Comparison of ENCODE assay signal across 9 cellular contexts in the genomic region with DNA sequence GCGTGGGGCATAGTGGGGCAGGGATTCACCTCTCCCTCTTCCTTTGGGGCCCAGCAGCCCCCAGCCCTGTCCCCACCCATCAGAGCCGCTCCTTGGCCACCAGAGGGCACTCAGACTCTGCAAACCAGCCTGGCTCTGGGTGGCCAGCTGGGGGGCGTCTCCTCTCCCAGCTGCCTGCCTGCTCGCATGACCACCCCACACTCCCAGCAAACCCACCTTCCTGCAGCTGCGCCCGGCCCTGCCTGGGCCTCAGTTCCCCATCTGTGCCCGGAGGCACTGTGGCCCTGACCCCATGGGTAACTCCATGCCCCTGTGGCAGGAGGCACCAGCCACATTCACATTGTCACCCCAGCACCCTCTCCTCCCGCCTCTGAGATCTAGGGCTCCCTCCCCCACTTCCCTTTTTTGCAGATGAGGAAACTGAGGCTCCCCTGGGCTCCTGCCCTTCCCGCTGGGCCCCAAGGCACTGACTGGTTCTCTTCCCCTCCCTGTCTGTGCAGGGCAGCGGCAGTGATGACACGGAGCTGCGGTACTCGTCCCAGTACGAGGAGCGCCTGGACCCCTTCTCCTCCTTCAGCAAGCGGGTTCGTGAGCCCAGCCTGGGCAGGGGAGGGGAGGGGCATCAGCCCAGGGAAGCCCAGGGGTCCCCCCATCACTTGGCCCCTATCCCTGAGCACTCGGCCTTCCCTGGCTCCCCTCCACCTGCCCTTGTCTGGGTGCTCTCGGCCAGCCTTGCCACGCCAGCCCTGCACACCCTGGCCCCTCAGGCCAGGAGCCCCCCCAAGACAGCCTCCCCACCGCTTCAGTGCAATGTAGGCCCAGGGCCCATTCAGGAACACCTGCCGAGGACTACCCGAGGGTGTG. TPM values are rescaled to one million over a fixed set of nuclear protein-coding genes. Genes with fewer than 3 reads are reported as not detected.
DNase-seq lines count a peak whose midpoint lies in the region; ATAC-seq and TF ChIP-seq lines count a peak whose summit lies in the region.
"Had no signal": no experiment of that assay in that cellular context is flagged by ENCODE, and none has a peak within 500 bp of the region (broad histone marks: within the 10 kb centered on the region; RNA-seq: fewer than 3 reads in every experiment).

No MANE protein-coding gene starts in this region.

- H3K9ac ChIP-seq in IMR-90 (ENCODE audit: low read depth, low read length) = no peak overlapping the region

- H3K4me1 Mint-ChIP-seq in CD4-positive, CD25-positive, alpha-beta regulatory T cell = peaks cover 0 to 9% (median 2%) of the 10 kb centered on the region in 4 donors
- H3K4me1 Mint-ChIP-seq in activated naive CD8-positive, alpha-beta T cell treated with anti-CD3 and anti-CD28 coated beads for 36 hours = peaks cover 4% of the 10 kb centered on the region

- no peak overlapping the region for H3K4me3 ChIP-seq in CD4-positive, CD25-positive, alpha-beta regulatory T cell (ENCODE audit: low read depth, low read length)
- H3K4me3 ChIP-seq in IMR-90 (ENCODE audit: insufficient read depth, low read depth, low read length) (no peak overlapping the region), heart right ventricle (no peak overlapping the region), gastrocnemius medialis (no peak overlapping the region)
- H3K4me3 ChIP-seq: SK-N-MC had no signal

- CTCF ChIA-PET in IMR-90 (lab: Yijun Ruan, JAX) = interaction anchor here (1.5 kb wide), 1 partner anchor 10 kb away, joined by 3 read pairs; no protein-coding TSS in a partner anchor

- H3K4me1 ChIP-seq in CD4-positive, CD25-positive, alpha-beta regulatory T cell (ENCODE audit: control insufficient read depth, insufficient read depth, low read length, poor library complexity, severe bottlenecking) = peaks cover 9% of the 10 kb centered on the region
- H3K4me1 ChIP-seq in IMR-90 (ENCODE audit: control insufficient read depth, insufficient read depth, low read length) (no peaks in the 10 kb centered on the region; the same call in 1 of the 2 replicates), heart right ventricle (peaks cover 0 to 12% (median 1%) of the 10 kb centered on the region in 9 donors), gastrocnemius medialis (peaks cover 0 to 6% of the 10 kb centered on the region in 2 donors)

- TF ChIP-seq POLR2A in IMR-90 (IDR thresholded peaks at IDR 0.05; ENCODE audit: low read depth, low read length) = no peak
- peak; percentile 27; the same call in 1 of the 2 replicates for TF ChIP-seq POLR2A in Raji (IDR thresholded peaks at IDR 0.05; ENCODE audit: insufficient read depth, low read depth, low read length)
- no peak for TF ChIP-seq POLR2A in gastrocnemius medialis (IDR thresholded peaks at IDR 0.05)

- no peaks in the 10 kb centered on the region for H4K20me1 ChIP-seq in IMR-90 (ENCODE audit: insufficient read depth, low read length)

- no peak overlapping the region; the same call in 1 of the 2 replicates for H3K4me2 ChIP-seq in IMR-90 (ENCODE audit: low read depth, low read length)

- H3K4me3 Mint-ChIP-seq in CD4-positive, CD25-positive, alpha-beta regulatory T cell = no peak overlapping the region
- no peak overlapping the region for H3K4me3 Mint-ChIP-seq in activated naive CD8-positive, alpha-beta T cell treated with anti-CD3 and anti-CD28 coated beads for 36 hours

- H3K4ac ChIP-seq in IMR-90 (ENCODE audit: low read depth, low read length) = no peak overlapping the region

- peak; percentile 65 to 80 for ATAC-seq in CD4-positive, CD25-positive, alpha-beta regulatory T cell (ENCODE audit: low read depth in 2 of 2)
- ATAC-seq in GM19351 (IDR thresholded peaks at IDR 0.05; ENCODE audit: unreplicated experiment) (peak; percentile 83), IMR-90 (ENCODE audit: low read depth) (peak; percentile 93), heart right ventricle (peak; percentile 65 to 90 (median 82)), gastrocnemius medialis (peak; percentile 56 to 82)

- BruUV-seq in IMR-90 (replicated peaks; lab: Mats Ljungman, UMichigan) = no TSS peak

- peaks cover 5% of the 10 kb centered on the region for H3K27me3 Mint-ChIP-seq in CD4-positive, CD25-positive, alpha-beta regulatory T cell
- H3K27me3 Mint-ChIP-seq in activated naive CD8-positive, alpha-beta T cell treated with anti-CD3 and anti-CD28 coated beads for 36 hours = peaks cover 2% of the 10 kb centered on the region

- peak; percentile 92 for TF ChIP-seq RAD21 in IMR-90 (IDR thresholded peaks at IDR 0.05; ENCODE audit: low read length)

- dilution Hi-C loops in IMR-90 (cut with HindIII; ENCODE audit: low sequenced_read_pairs, unreplicated experiment) = no loop called here

- in situ Hi-C loops in IMR-90 (cut with MboI; ENCODE audit: low sequenced_read_pairs) = loop anchor here (5.0 kb wide), 1 partner anchor 113 kb away; no protein-coding TSS in a partner anchor
- in situ Hi-C loops in gastrocnemius medialis (cut with MboI; ENCODE audit: low sequenced_read_pairs in 4 of 4) = loop anchor here (5.0 to 10.0 kb wide), 2 partner anchors 113 to 595 kb away; no protein-coding TSS in a partner anchor

- H3K27ac ChIP-seq in CD4-positive, CD25-positive, alpha-beta regulatory T cell (ENCODE audit: insufficient read depth, low read length, poor library complexity, severe bottlenecking) = no peak overlapping the region
- H3K27ac ChIP-seq in IMR-90 (ENCODE audit: insufficient read depth, low read length) (no peak overlapping the region), heart right ventricle (no peak overlapping the region), gastrocnemius medialis (no peak overlapping the region)
- H3K27ac ChIP-seq: SK-N-MC had no signal

- H4K91ac ChIP-seq in IMR-90 (ENCODE audit: insufficient read depth, low read depth, low read length) = no peak overlapping the region

- intact Hi-C loops in IMR-90 (cut with micrococcal nuclease) (loop anchor here (1.0 kb wide), 1 partner anchor 111 kb away; no protein-coding TSS in a partner anchor), heart right ventricle (cut with DNase I) (loop anchor here in 7 of 10 donors (1.0 to 10.0 kb wide), 7 partner anchors 111 to 1405 kb away; partner anchors contain the start of genes ALKBH4 (in 1 of the 7), LRWD1 (in 1 of the 7) and SRRT (in 1 of the 7)), gastrocnemius medialis (cut with DNase I; ENCODE audit: low total_unique reads) (loop anchor here (1.0 to 10.0 kb wide), 2 partner anchors 111 to 915 kb away; partner anchors contain the start of gene COL26A1)

- H3K27ac Mint-ChIP-seq in CD4-positive, CD25-positive, alpha-beta regulatory T cell = no peak overlapping the region
- H3K27ac Mint-ChIP-seq in activated naive CD8-positive, alpha-beta T cell treated with anti-CD3 and anti-CD28 coated beads for 36 hours = no peak overlapping the region

- H4K5ac ChIP-seq in IMR-90 (ENCODE audit: low read depth, low read length) = no peak overlapping the region

- 38% methylated on average over 4 of the region's 23 CpGs; no CpG with 5 or more reads in 1 of the 2 experiments for WGBS in IMR-90 (ENCODE audit: extremely low coverage in 2 of 2, insufficient read length in 1 of 2), 2 experiments
- WGBS in heart right ventricle, 2 donors = 58 to 64% methylated on average over 21 to 23 of the region's 23 CpGs

- H3K23ac ChIP-seq in IMR-90 (ENCODE audit: low read depth, low read length) = no peak overlapping the region

- H2AFZ ChIP-seq in IMR-90 (replicated peaks; ENCODE audit: low read length, poor library complexity) = peak overlapping the region; percentile 84

- no peaks in the 10 kb centered on the region for H3K36me3 ChIP-seq in CD4-positive, CD25-positive, alpha-beta regulatory T cell (ENCODE audit: control insufficient read depth, insufficient read depth, low read length)
- H3K36me3 ChIP-seq in IMR-90 (ENCODE audit: control insufficient read depth, insufficient read depth, low read length) (no peaks in the 10 kb centered on the region), heart right ventricle (no peaks in the 10 kb centered on the region), gastrocnemius medialis (no peaks in the 10 kb centered on the region)

- no peaks in the 10 kb centered on the region for H3K36me3 Mint-ChIP-seq in CD4-positive, CD25-positive, alpha-beta regulatory T cell
- H3K36me3 Mint-ChIP-seq in activated naive CD8-positive, alpha-beta T cell treated with anti-CD3 and anti-CD28 coated beads for 36 hours = no peaks in the 10 kb centered on the region

- H2AK5ac ChIP-seq in IMR-90 (ENCODE audit: low read depth, low read length) = 0 out of 2 replicates have a peak overlapping the region, but pooled peaks have one; percentile 10

- H2BK5ac ChIP-seq in IMR-90 (ENCODE audit: low read depth, low read length, poor library complexity, severe bottlenecking) = no peak overlapping the region

- peak; percentile 42 to 62 (median 59) for DNase-seq in CD4-positive, CD25-positive, alpha-beta regulatory T cell
- peak; percentile 55 for DNase-seq in IMR-90
- peak; percentile 69 for DNase-seq in activated naive CD8-positive, alpha-beta T cell treated with anti-CD3 and anti-CD28 coated beads for 36 hours
- DNase-seq in heart right ventricle = peak; percentile 36 to 48
- peak in 1 of 2 donors; percentile 37 for DNase-seq in gastrocnemius medialis
- no peak for DNase-seq in mesenteric fat pad (ENCODE audit: low spot score)

- TF ChIP-seq CTCF in IMR-90 (conservative IDR thresholded peaks at IDR 0.05; ENCODE audit: low read depth, low read length) (peak; percentile 80), heart right ventricle (IDR thresholded peaks at IDR 0.05) (peak; percentile 57 to 91 (median 88)), gastrocnemius medialis (IDR thresholded peaks at IDR 0.05 in 4 of 5, conservative IDR thresholded peaks at IDR 0.05 in 1 of 5) (peak; percentile 86 to 95 (median 94))

- no peak overlapping the region for H2BK120ac ChIP-seq in IMR-90 (ENCODE audit: low read depth, low read length)

- H2BK20ac ChIP-seq in IMR-90 (ENCODE audit: low read depth, low read length) = no peak overlapping the region

- no peak overlapping the region for H3K56ac ChIP-seq in IMR-90 (ENCODE audit: extremely low read depth, insufficient read depth, low read length)

- no peaks in the 10 kb centered on the region for H3K27me3 ChIP-seq in CD4-positive, CD25-positive, alpha-beta regulatory T cell (ENCODE audit: control insufficient read depth, insufficient read depth, low read length)
- H3K27me3 ChIP-seq in IMR-90 (ENCODE audit: control insufficient read depth, insufficient read depth, low read length) (no peaks in the 10 kb centered on the region), heart right ventricle (no peaks in the 10 kb centered on the region), gastrocnemius medialis (no peaks in the 10 kb centered on the region)

- no peaks in the 10 kb centered on the region for H3K9me3 ChIP-seq in CD4-positive, CD25-positive, alpha-beta regulatory T cell (ENCODE audit: control insufficient read depth in 2 of 2, low read length in 2 of 2)
- no peaks in the 10 kb centered on the region for H3K9me3 ChIP-seq in IMR-90 (ENCODE audit: control insufficient read depth, insufficient read depth, low read length)
- no peaks in the 10 kb centered on the region for H3K9me3 ChIP-seq in heart right ventricle
- H3K9me3 ChIP-seq in gastrocnemius medialis = no peaks in the 10 kb centered on the region

- peak overlapping the region; percentile 93 for H2AK9ac ChIP-seq in IMR-90 (replicated peaks; ENCODE audit: low read depth, low read length, poor library complexity)

- H3K9me3 Mint-ChIP-seq in CD4-positive, CD25-positive, alpha-beta regulatory T cell = peaks cover 0 to 1% (median 0%) of the 10 kb centered on the region in 7 donors
- no peaks in the 10 kb centered on the region for H3K9me3 Mint-ChIP-seq in activated naive CD8-positive, alpha-beta T cell treated with anti-CD3 and anti-CD28 coated beads for 36 hours

- POLR2A ChIA-PET in IMR-90 (lab: Charles Lee; ENCODE audit: unreplicated experiment) = no interaction called here

- H3K79me1 ChIP-seq in IMR-90 (ENCODE audit: low read depth in 1 of 2, low read length in 2 of 2) = no peaks in the 10 kb centered on the region

- no peak overlapping the region for H4K8ac ChIP-seq in IMR-90 (ENCODE audit: low read depth in 2 of 2, low read length in 2 of 2)

- no peak overlapping the region for H3K14ac ChIP-seq in IMR-90 (replicated peaks; ENCODE audit: low read depth, low read length)

- no peak overlapping the region for H2BK15ac ChIP-seq in IMR-90 (ENCODE audit: low read depth, low read length)

- no peak overlapping the region for H3K18ac ChIP-seq in IMR-90 (ENCODE audit: low read depth, low read length)

- H3K9me1 ChIP-seq in IMR-90 (ENCODE audit: insufficient read depth, low read length) = no peaks in the 10 kb centered on the region

RNA-seq across cellular contexts. Expression of gene SH2B2, which starts 6.9 kb away (rescaled TPM):
- 0.89 TPM for total RNA-seq in CD4-positive, CD25-positive, alpha-beta regulatory T cell
- under 1 TPM; 0.24 to 0.94 (median 0.48) TPM for polyA plus RNA-seq in CD4-positive, CD25-positive, alpha-beta regulatory T cell
- total RNA-seq in IMR-90 (2012; rRNA removed) (0.36 and 0.56 TPM in 2 replicates), heart right ventricle (1 to 10 TPM in 6 of 10 donors, under 1 TPM in 4; 0.83 to 4.2 (median 1.2) TPM), gastrocnemius medialis (10 to 100 TPM; 32.7 to 62.0 (median 43.5) TPM), mesenteric fat pad (8.9 TPM)
- polyA plus RNA-seq in IMR-90 (2012; rRNA removed) (0.99 and 1.7 TPM in 2 replicates), heart right ventricle (1 to 10 TPM in 1 of 2 donors, under 1 TPM in 1; 0.95 to 2.3 TPM)
- 1.2 and 4.4 TPM in 2 replicates for polyA plus RNA-seq in IMR-90 (2012; cell fraction: cytosol; rRNA removed)
- 2.8 and 9.6 TPM in 2 replicates for polyA plus RNA-seq in IMR-90 (2012; cell fraction: nucleus; rRNA removed; ENCODE audit: low replicate concordance)
- total RNA-seq in activated naive CD8-positive, alpha-beta T cell treated with anti-CD3 and anti-CD28 coated beads for 36 hours = 1 to 10 TPM; 2.9 to 3.6 TPM
